In genomic region chr3:100044369-100044768, GRCh38 we compare ENCODE assay signal across 9 cellular contexts.
DNase-seq lines count a peak whose midpoint lies in the region; ATAC-seq and TF ChIP-seq lines count a peak whose summit lies in the region.
"Had no signal": no experiment of that assay in that cellular context is flagged by ENCODE, and none has a peak within 500 bp of the region (broad histone marks: within the 10 kb centered on the region; RNA-seq: fewer than 3 reads in every experiment).

No MANE protein-coding gene starts in this region.

- ATAC-seq in GM18498 (IDR thresholded peaks at IDR 0.05; ENCODE audit: unreplicated experiment), result peak; percentile 79
- ATAC-seq in GM21786 (IDR thresholded peaks at IDR 0.05; ENCODE audit: unreplicated experiment), result peak; percentile 72

- no peak overlapping the region for H3K27ac ChIP-seq in WERI-Rb-1

- no peaks in the 10 kb centered on the region for H3K36me3 ChIP-seq in WERI-Rb-1

- H3K9me3 ChIP-seq in WERI-Rb-1 (ENCODE audit: severe bottlenecking), result no peaks in the 10 kb centered on the region

- DNase-seq in M059J (ENCODE audit: low read depth), result peak; percentile 28
- DNase-seq in medulla oblongata (ENCODE audit: extremely low spot score), result peak; percentile 77
- no peak for DNase-seq in activated gamma-delta T cell (lab: John Stamatoyannopoulos, UW)
- no peak for DNase-seq in nucleus accumbens (lab: John Stamatoyannopoulos, UW)
- DNase-seq in WERI-Rb-1, result no peak
- DNase-seq in activated effector memory CD4-positive, alpha-beta T cell treated with anti-CD3 and anti-CD28 coated beads, Interleukin-2, amount 50 U/mL, for 16 hours, result no peak
- DNase-seq: SW 1271 had no signal

- H3K27me3 ChIP-seq in WERI-Rb-1 (ENCODE audit: insufficient read depth, low read depth, severe bottlenecking), result no peaks in the 10 kb centered on the region

- H3K4me3 ChIP-seq in WERI-Rb-1 (ENCODE audit: low read depth, low read length), result no peak overlapping the region

- no peak for TF ChIP-seq CTCF in WERI-Rb-1 (IDR thresholded peaks at IDR 0.05; ENCODE audit: low read depth, low read length)

Comparison
In these comparisons a context has a peak if more than half of its experiments do, and no peak if none do; other contexts are left out.
1. DNase-seq: peak in M059J (single experiment) and medulla oblongata (single experiment); none in activated gamma-delta T cell (single experiment), nucleus accumbens (0 of 56), WERI-Rb-1 (single experiment) and activated effector memory CD4-positive, alpha-beta T cell treated with anti-CD3 and anti-CD28 coated beads, Interleukin-2, amount 50 U/mL, for 16 hours (single experiment).